In genomic region chr2:107684421-107684820, GRCh38 we compare ENCODE assay signal across 36 cellular contexts.
"Had no signal": no experiment of that assay in that cellular context is flagged by ENCODE, and none has a peak within 500 bp of the region (broad histone marks: within the 10 kb centered on the region; RNA-seq: fewer than 3 reads in every experiment).

No MANE protein-coding gene starts in this region.

- H3K9me3 Mint-ChIP-seq: activated naive CD4-positive, alpha-beta T cell treated with anti-CD3 and anti-CD28 coated beads for 36 hours; activated naive CD4-positive, alpha-beta T cell treated with anti-CD3 and anti-CD28 coated beads, Interleukin-2, amount 10 ng/mL, durations not matched to agents 7 days and 5 days; activated naive CD4-positive, alpha-beta T cell treated with anti-CD3 and anti-CD28 coated beads, Interleukin-2, amount 50 U/mL, for 24 hours; activated naive CD4-positive, alpha-beta T cell treated with anti-CD3 and anti-CD28 coated beads, Interleukin-2, amount 50 U/mL, for 72 hours; activated naive CD8-positive, alpha-beta T cell treated with anti-CD3 and anti-CD28 coated beads for 36 hours; activated naive CD8-positive, alpha-beta T cell treated with anti-CD3 and anti-CD28 coated beads, Interleukin-2, amount 10 ng/mL, durations not matched to agents 7 days and 5 days; activated T-cell treated with anti-CD3 and anti-CD28 coated beads, Interleukin-2, amount 50 U/mL, for 4 hours; activated T-cell treated with anti-CD3 and anti-CD28 coated beads, Interleukin-2, amount 50 U/mL, for 72 hours; activated T-helper 1 cell treated with anti-CD3 and anti-CD28 coated beads, Interleukin-12 subunit alpha, Interleukin-12 subunit beta, Interleukin-2, Interleukin-4 antibody, amounts not matched to agents 30 ng/mL and 10 ng/mL and 1 ng/mL, durations not matched to agents 14 hours and 24 hours and 36 hours; brain; central memory CD8-positive, alpha-beta T cell had no signal

- H3K27ac Mint-ChIP-seq: activated naive CD4-positive, alpha-beta T cell treated with anti-CD3 and anti-CD28 coated beads for 36 hours; activated naive CD4-positive, alpha-beta T cell treated with anti-CD3 and anti-CD28 coated beads, Interleukin-2, amount 10 ng/mL, durations not matched to agents 7 days and 5 days; activated naive CD4-positive, alpha-beta T cell treated with anti-CD3 and anti-CD28 coated beads, Interleukin-2, amount 50 U/mL, for 24 hours; activated naive CD4-positive, alpha-beta T cell treated with anti-CD3 and anti-CD28 coated beads, Interleukin-2, amount 50 U/mL, for 72 hours; activated naive CD8-positive, alpha-beta T cell; activated naive CD8-positive, alpha-beta T cell treated with anti-CD3 and anti-CD28 coated beads for 36 hours; activated naive CD8-positive, alpha-beta T cell treated with anti-CD3 and anti-CD28 coated beads, Interleukin-2, amount 10 ng/mL, durations not matched to agents 7 days and 5 days; activated naive CD8-positive, alpha-beta T cell treated with anti-CD3 and anti-CD28 coated beads, Interleukin-2, amount 50 U/mL, for 24 hours; activated T-cell treated with anti-CD3 and anti-CD28 coated beads, Interleukin-2, amount 50 U/mL, for 72 hours; activated T-helper 1 cell treated with anti-CD3 and anti-CD28 coated beads, Interleukin-12 subunit alpha, Interleukin-12 subunit beta, Interleukin-2, Interleukin-4 antibody, amounts not matched to agents 30 ng/mL and 10 ng/mL and 1 ng/mL, durations not matched to agents 14 hours and 24 hours and 36 hours; activated T-helper 17 cell treated with anti-CD3 and anti-CD28 coated beads, Interleukin-2, amount 50 U/mL, for 72 hours; activated T-helper 2 cell treated with anti-CD3 and anti-CD28 coated beads, Interferon-gamma antibody, Interleukin-2, Interleukin-4, amounts not matched to agents 10 μg/mL and 5 μg/mL and 100 μg/mL, durations not matched to agents 14 hours and 24 hours and 36 hours had no signal

- H3K36me3 Mint-ChIP-seq: activated naive CD4-positive, alpha-beta T cell treated with anti-CD3 and anti-CD28 coated beads, Interleukin-2, amount 10 ng/mL, durations not matched to agents 7 days and 5 days; activated naive CD4-positive, alpha-beta T cell treated with anti-CD3 and anti-CD28 coated beads, Interleukin-2, amount 50 U/mL, for 24 hours; activated naive CD4-positive, alpha-beta T cell treated with anti-CD3 and anti-CD28 coated beads, Interleukin-2, amount 50 U/mL, for 72 hours; activated naive CD8-positive, alpha-beta T cell; activated naive CD8-positive, alpha-beta T cell treated with anti-CD3 and anti-CD28 coated beads for 36 hours; activated naive CD8-positive, alpha-beta T cell treated with anti-CD3 and anti-CD28 coated beads, Interleukin-2, amount 10 ng/mL, durations not matched to agents 7 days and 5 days; brain had no signal

- H3K27me3 Mint-ChIP-seq: activated naive CD4-positive, alpha-beta T cell treated with anti-CD3 and anti-CD28 coated beads, Interleukin-2, amount 10 ng/mL, durations not matched to agents 7 days and 5 days; activated naive CD8-positive, alpha-beta T cell; activated naive CD8-positive, alpha-beta T cell treated with anti-CD3 and anti-CD28 coated beads for 36 hours; activated naive CD8-positive, alpha-beta T cell treated with anti-CD3 and anti-CD28 coated beads, Interleukin-2, amount 50 U/mL, for 24 hours; activated T-helper 17 cell treated with anti-CD3 and anti-CD28 coated beads, Interleukin-2, amount 50 U/mL, for 72 hours; central memory CD8-positive, alpha-beta T cell had no signal

- H3K36me3 ChIP-seq: adrenal gland, ascending aorta, brain microvascular endothelial cell, breast epithelium, cardiac muscle cell had no signal

- H3K9me3 ChIP-seq: adrenal gland, ascending aorta, body of pancreas, breast epithelium had no signal

- H3K4me3 ChIP-seq: adrenal gland, ascending aorta, body of pancreas, breast epithelium, cardiac muscle cell had no signal

- DNase-seq: activated effector memory CD4-positive, alpha-beta T cell treated with anti-CD3 and anti-CD28 coated beads, Interleukin-2, amount 50 U/mL, for 16 hours; activated effector memory CD4-positive, alpha-beta T cell treated with Interleukin-2 at 50 U/mL for 16 hours; activated gamma-delta T cell; activated gamma-delta T cell treated with Interleukin-2 at 50 U/mL for 16 hours; activated naive CD4-positive, alpha-beta T cell; activated naive CD4-positive, alpha-beta T cell treated with anti-CD3 and anti-CD28 coated beads for 36 hours; activated naive CD4-positive, alpha-beta T cell treated with anti-CD3 and anti-CD28 coated beads, Interleukin-2, amount 10 ng/mL, durations not matched to agents 7 days and 5 days; activated naive CD4-positive, alpha-beta T cell treated with anti-CD3 and anti-CD28 coated beads, Interleukin-2, amount 50 U/mL, for 16 hours; activated naive CD4-positive, alpha-beta T cell treated with Interleukin-2 at 50 U/mL for 16 hours; activated naive CD8-positive, alpha-beta T cell treated with anti-CD3 and anti-CD28 coated beads for 36 hours; activated naive CD8-positive, alpha-beta T cell treated with anti-CD3 and anti-CD28 coated beads, Interleukin-2, amount 10 ng/mL, durations not matched to agents 7 days and 5 days; activated naive CD8-positive, alpha-beta T cell treated with anti-CD3 and anti-CD28 coated beads, Interleukin-2, amount 50 U/mL, for 24 hours; activated T-cell treated with anti-CD3 and anti-CD28 coated beads, Interleukin-2, amount 50 U/mL, for 4 hours; activated T-cell treated with anti-CD3 and anti-CD28 coated beads, Interleukin-2, amount 50 U/mL, for 48 hours; activated T-cell treated with anti-CD3 and anti-CD28 coated beads, Interleukin-2, amount 50 U/mL, for 72 hours; adrenal gland; amniotic stem cell; amygdala; anterior cingulate cortex; aorta; body of pancreas; brain microvascular endothelial cell; caudate nucleus; central memory CD4-positive, alpha-beta T cell; cerebellar nuclear complex had no signal

- H3K4me1 Mint-ChIP-seq: activated naive CD4-positive, alpha-beta T cell treated with anti-CD3 and anti-CD28 coated beads, Interleukin-2, amount 10 ng/mL, durations not matched to agents 7 days and 5 days; activated naive CD4-positive, alpha-beta T cell treated with anti-CD3 and anti-CD28 coated beads, Interleukin-2, amount 50 U/mL, for 24 hours; activated naive CD8-positive, alpha-beta T cell treated with anti-CD3 and anti-CD28 coated beads for 36 hours; activated naive CD8-positive, alpha-beta T cell treated with anti-CD3 and anti-CD28 coated beads, Interleukin-2, amount 10 ng/mL, durations not matched to agents 7 days and 5 days; activated naive CD8-positive, alpha-beta T cell treated with anti-CD3 and anti-CD28 coated beads, Interleukin-2, amount 50 U/mL, for 24 hours; activated T-helper 17 cell treated with anti-CD3 and anti-CD28 coated beads, Interleukin-2, amount 50 U/mL, for 72 hours; central memory CD8-positive, alpha-beta T cell had no signal

- H3K4me3 Mint-ChIP-seq: activated naive CD4-positive, alpha-beta T cell treated with anti-CD3 and anti-CD28 coated beads for 36 hours; activated naive CD4-positive, alpha-beta T cell treated with anti-CD3 and anti-CD28 coated beads, Interleukin-2, amount 10 ng/mL, durations not matched to agents 7 days and 5 days; activated naive CD4-positive, alpha-beta T cell treated with anti-CD3 and anti-CD28 coated beads, Interleukin-2, amount 50 U/mL, for 24 hours; activated naive CD8-positive, alpha-beta T cell; activated naive CD8-positive, alpha-beta T cell treated with anti-CD3 and anti-CD28 coated beads for 36 hours; activated naive CD8-positive, alpha-beta T cell treated with anti-CD3 and anti-CD28 coated beads, Interleukin-2, amount 10 ng/mL, durations not matched to agents 7 days and 5 days; activated naive CD8-positive, alpha-beta T cell treated with anti-CD3 and anti-CD28 coated beads, Interleukin-2, amount 50 U/mL, for 24 hours; activated T-cell treated with anti-CD3 and anti-CD28 coated beads, Interleukin-2, amount 50 U/mL, for 4 hours; activated T-cell treated with anti-CD3 and anti-CD28 coated beads, Interleukin-2, amount 50 U/mL, for 72 hours; activated T-helper 1 cell treated with anti-CD3 and anti-CD28 coated beads, Interleukin-12 subunit alpha, Interleukin-12 subunit beta, Interleukin-2, Interleukin-4 antibody, amounts not matched to agents 30 ng/mL and 10 ng/mL and 1 ng/mL, durations not matched to agents 14 hours and 24 hours and 36 hours; activated T-helper 17 cell treated with anti-CD3 and anti-CD28 coated beads, Interleukin-2, amount 50 U/mL, for 72 hours; brain; central memory CD8-positive, alpha-beta T cell had no signal

- H3K4me1 ChIP-seq: adrenal gland, ascending aorta, body of pancreas, breast epithelium had no signal

- H3K27ac ChIP-seq: adrenal gland, ascending aorta, body of pancreas, brain microvascular endothelial cell, breast epithelium, cardiac muscle cell had no signal

- H3K27me3 ChIP-seq: adrenal gland, ascending aorta, body of pancreas, brain microvascular endothelial cell, breast epithelium, cardiac muscle cell had no signal
